20 cellular contexts compared by ENCODE assay signal in the genomic region with DNA sequence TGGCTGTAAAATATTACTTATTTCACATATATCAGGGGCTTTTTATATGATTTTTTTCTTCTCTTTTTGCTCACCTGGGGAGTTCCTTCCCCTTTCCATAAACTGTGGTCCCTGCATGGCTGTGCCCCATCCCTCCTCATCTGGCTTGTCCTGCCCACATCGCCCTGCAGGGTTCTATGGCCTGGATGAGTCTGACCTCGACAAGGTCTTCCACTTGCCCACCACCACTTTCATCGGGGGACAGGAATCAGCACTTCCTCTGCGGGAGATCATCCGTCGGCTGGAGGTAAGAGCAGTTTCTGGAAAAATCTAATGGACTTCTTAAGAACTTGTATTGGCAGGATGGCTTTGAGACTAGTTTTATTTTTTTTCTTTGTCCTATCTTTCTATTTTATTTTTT.
DNase-seq lines count a peak whose midpoint lies in the region; ATAC-seq and TF ChIP-seq lines count a peak whose summit lies in the region.
"Had no signal": no experiment of that assay in that cellular context is flagged by ENCODE, and none has a peak within 500 bp of the region (broad histone marks: within the 10 kb centered on the region; RNA-seq: fewer than 3 reads in every experiment).

No MANE protein-coding gene starts in this region.

- H3K9me3 Mint-ChIP-seq in CD4-positive, CD25-positive, alpha-beta regulatory T cell = peaks cover 0 to 3% (median 0%) of the 10 kb centered on the region in 7 donors
- no peaks in the 10 kb centered on the region for H3K9me3 Mint-ChIP-seq in CD8-positive, alpha-beta T cell
- H3K9me3 Mint-ChIP-seq in central memory CD8-positive, alpha-beta T cell = no peaks in the 10 kb centered on the region

- H3K9me3 ChIP-seq in CD4-positive, CD25-positive, alpha-beta regulatory T cell (ENCODE audit: control insufficient read depth in 2 of 2, low read length in 2 of 2) = no peaks in the 10 kb centered on the region
- H3K9me3 ChIP-seq in CD8-positive, alpha-beta T cell (ENCODE audit: low read length) = no peaks in the 10 kb centered on the region
- H3K9me3 ChIP-seq in osteoblast (ENCODE audit: low read depth, low read length) (no peaks in the 10 kb centered on the region), right atrium auricular region (peaks cover 0 to under 1% of the 10 kb centered on the region in 2 donors), esophagus squamous epithelium (peaks cover 0 to 2% (median 0%) of the 10 kb centered on the region in 3 donors)
- H3K9me3 ChIP-seq: HAP-1, SJCRH30 had no signal

- ATAC-seq in CD4-positive, CD25-positive, alpha-beta regulatory T cell (ENCODE audit: low read depth in 2 of 2) = no peak
- no peak for ATAC-seq in CD8-positive, alpha-beta T cell
- no peak for ATAC-seq in central memory CD8-positive, alpha-beta T cell (replicated peaks; ENCODE audit: extremely low read depth, poor library complexity, severe bottlenecking)
- ATAC-seq in GM21447 (IDR thresholded peaks at IDR 0.05; ENCODE audit: unreplicated experiment) = no peak

- H3K4me2 ChIP-seq in osteoblast (ENCODE audit: insufficient read depth, low read length) = no peak overlapping the region
- H3K4me2 ChIP-seq: PC-9 had no signal

- H3K4me3 ChIP-seq in CD4-positive, CD25-positive, alpha-beta regulatory T cell (ENCODE audit: low read depth, low read length) = no peak overlapping the region
- no peak overlapping the region for H3K4me3 ChIP-seq in CD8-positive, alpha-beta T cell (ENCODE audit: low read depth, low read length)
- no peak overlapping the region for H3K4me3 ChIP-seq in osteoblast (ENCODE audit: insufficient read depth, low read length)
- no peak overlapping the region for H3K4me3 ChIP-seq in right atrium auricular region
- no peak overlapping the region for H3K4me3 ChIP-seq in esophagus squamous epithelium
- H3K4me3 ChIP-seq: HAP-1, PC-9, SJCRH30 had no signal

- H4K20me1 ChIP-seq in osteoblast (ENCODE audit: insufficient read depth, low read length) = no peaks in the 10 kb centered on the region

- TF ChIP-seq CTCF in CD8-positive, alpha-beta T cell (IDR thresholded peaks at IDR 0.05) = no peak
- no peak for TF ChIP-seq CTCF in osteoblast (IDR thresholded peaks at IDR 0.05; ENCODE audit: extremely low read depth, low read depth, low read length)
- no peak for TF ChIP-seq CTCF in right atrium auricular region (IDR thresholded peaks at IDR 0.05)
- no peak for TF ChIP-seq CTCF in esophagus squamous epithelium (IDR thresholded peaks at IDR 0.05)

- H3K4me1 Mint-ChIP-seq in CD4-positive, CD25-positive, alpha-beta regulatory T cell = peaks cover 22 to 31% (median 26%) of the 10 kb centered on the region in 4 donors
- peaks cover 3% of the 10 kb centered on the region for H3K4me1 Mint-ChIP-seq in CD8-positive, alpha-beta T cell (ENCODE audit: low read depth)
- H3K4me1 Mint-ChIP-seq in central memory CD8-positive, alpha-beta T cell = peaks cover 17% of the 10 kb centered on the region

- no peak overlapping the region for H2AFZ ChIP-seq in osteoblast (ENCODE audit: low read length)
- H2AFZ ChIP-seq: PC-9 had no signal

- intact Hi-C loops in CD8-positive, alpha-beta T cell (cut with DNase I, micrococcal nuclease) = loop anchor here in 1 of 2 experiments (5.0 kb wide), 1 partner anchor 34 kb away; no protein-coding TSS in a partner anchor
- intact Hi-C loops in esophagus squamous epithelium (cut with DNase I) = no loop called here

- H3K4me1 ChIP-seq in CD4-positive, CD25-positive, alpha-beta regulatory T cell (ENCODE audit: control insufficient read depth, insufficient read depth, low read length, poor library complexity, severe bottlenecking) = no peaks in the 10 kb centered on the region
- H3K4me1 ChIP-seq in CD8-positive, alpha-beta T cell (ENCODE audit: insufficient read depth, low read length) = no peaks in the 10 kb centered on the region
- H3K4me1 ChIP-seq in osteoblast (ENCODE audit: insufficient read depth, low read length) (peaks cover 18% of the 10 kb centered on the region), right atrium auricular region (peaks cover 0 to 7% of the 10 kb centered on the region in 2 donors), esophagus squamous epithelium (peaks cover 0 to 13% (median 7%) of the 10 kb centered on the region in 3 donors)
- H3K4me1 ChIP-seq: HAP-1, SJCRH30 had no signal

- no peak overlapping the region for H3K4me3 Mint-ChIP-seq in CD4-positive, CD25-positive, alpha-beta regulatory T cell
- no peak overlapping the region for H3K4me3 Mint-ChIP-seq in CD8-positive, alpha-beta T cell
- no peak overlapping the region for H3K4me3 Mint-ChIP-seq in central memory CD8-positive, alpha-beta T cell

- H3K27me3 Mint-ChIP-seq in CD4-positive, CD25-positive, alpha-beta regulatory T cell = no peaks in the 10 kb centered on the region
- no peaks in the 10 kb centered on the region for H3K27me3 Mint-ChIP-seq in CD8-positive, alpha-beta T cell (ENCODE audit: low read depth)
- H3K27me3 Mint-ChIP-seq in central memory CD8-positive, alpha-beta T cell = no peaks in the 10 kb centered on the region

- CTCF ChIA-PET in CD8-positive, alpha-beta T cell (lab: Charles Lee) = no interaction called here

- DNase-seq in CD4-positive, CD25-positive, alpha-beta regulatory T cell = no peak
- DNase-seq in CD8-positive, alpha-beta T cell = no peak
- no peak for DNase-seq in central memory CD8-positive, alpha-beta T cell (ENCODE audit: low spot score in 2 of 2)
- DNase-seq in osteoblast (ENCODE audit: insufficient read length, low spot score, missing footprints) (peak; percentile 42), right atrium auricular region (ENCODE audit: low spot score) (no peak), esophagus squamous epithelium (lab: John Stamatoyannopoulos, UW) (no peak), T-helper 9 cell (no peak)
- DNase-seq: Calu3, GF-D8, IMR-90, NCI-H1048, NCI-H1436, NCI-H1930, NCI-H226, NCI-H524 treated with DMSO at 0.1 percent for 48 hours, PC-9, SJCRH30 had no signal

- POLR2A ChIA-PET in CD8-positive, alpha-beta T cell (lab: Charles Lee) = no interaction called here

- H3K36me3 Mint-ChIP-seq in CD4-positive, CD25-positive, alpha-beta regulatory T cell = peaks cover 38% of the 10 kb centered on the region
- H3K36me3 Mint-ChIP-seq in CD8-positive, alpha-beta T cell = peaks cover 69% of the 10 kb centered on the region
- peaks cover 47% of the 10 kb centered on the region for H3K36me3 Mint-ChIP-seq in central memory CD8-positive, alpha-beta T cell (ENCODE audit: insufficient read depth)

- 90 to 92% methylated on average over 6 of the region's 6 CpGs for whole genome bisulfite sequencing in esophagus squamous epithelium, 2 donors

- peaks cover 86% of the 10 kb centered on the region for H3K36me3 ChIP-seq in CD4-positive, CD25-positive, alpha-beta regulatory T cell (ENCODE audit: control insufficient read depth, insufficient read depth, low read length)
- H3K36me3 ChIP-seq in CD8-positive, alpha-beta T cell (ENCODE audit: insufficient read depth, low read length) = no peaks in the 10 kb centered on the region
- peaks cover 34% of the 10 kb centered on the region for H3K36me3 ChIP-seq in osteoblast (ENCODE audit: insufficient read depth, low read length)
- peaks cover 50% of the 10 kb centered on the region for H3K36me3 ChIP-seq in right atrium auricular region
- peaks cover 0 to 82% (median 5%) of the 10 kb centered on the region in 3 donors for H3K36me3 ChIP-seq in esophagus squamous epithelium

- no peak overlapping the region for H3K27ac ChIP-seq in CD4-positive, CD25-positive, alpha-beta regulatory T cell (ENCODE audit: insufficient read depth, low read length, poor library complexity, severe bottlenecking)
- no peak overlapping the region for H3K27ac ChIP-seq in CD8-positive, alpha-beta T cell (ENCODE audit: low read depth, low read length)
- H3K27ac ChIP-seq in osteoblast (ENCODE audit: low read depth, low read length) (peak overlapping the region; percentile 76), right atrium auricular region (no peak overlapping the region), esophagus squamous epithelium (no peak overlapping the region)
- H3K27ac ChIP-seq: C4-2B, PC-9, SJCRH30 had no signal

- H3K27ac Mint-ChIP-seq in CD4-positive, CD25-positive, alpha-beta regulatory T cell = peak overlapping the region in 2 of 3 donors; percentile 82 to 83
- H3K27ac Mint-ChIP-seq in CD8-positive, alpha-beta T cell = peak overlapping the region; percentile 70
- peak overlapping the region; percentile 23 for H3K27ac Mint-ChIP-seq in central memory CD8-positive, alpha-beta T cell (ENCODE audit: low read depth)

- peaks cover 4% of the 10 kb centered on the region for H3K79me2 ChIP-seq in osteoblast (ENCODE audit: insufficient read depth, low read length)

- no peaks in the 10 kb centered on the region for H3K27me3 ChIP-seq in CD4-positive, CD25-positive, alpha-beta regulatory T cell (ENCODE audit: control insufficient read depth, insufficient read depth, low read length)
- no peaks in the 10 kb centered on the region for H3K27me3 ChIP-seq in CD8-positive, alpha-beta T cell (ENCODE audit: insufficient read depth, low read length)
- H3K27me3 ChIP-seq in osteoblast (ENCODE audit: insufficient read depth, low read length) (no peaks in the 10 kb centered on the region), right atrium auricular region (no peaks in the 10 kb centered on the region), esophagus squamous epithelium (no peaks in the 10 kb centered on the region)
- H3K27me3 ChIP-seq: SJCRH30 had no signal

- no peak for TF ChIP-seq POLR2A in esophagus squamous epithelium (IDR thresholded peaks at IDR 0.05)

Comparison
In these comparisons a context has a peak if more than half of its experiments do, and no peak if none do; other contexts are left out.
1. H3K27ac Mint-ChIP-seq: peak in every context shown above with its lines; median percentile 82 in CD4-positive, CD25-positive, alpha-beta regulatory T cell; 70 in CD8-positive, alpha-beta T cell; 23 in central memory CD8-positive, alpha-beta T cell.